ENCODE assay signal across 34 cellular contexts in genomic region chr17:51359055-51359454, GRCh38.
"Had no signal": no experiment of that assay in that cellular context is flagged by ENCODE, and none has a peak within 500 bp of the region (broad histone marks: within the 10 kb centered on the region; RNA-seq: fewer than 3 reads in every experiment).

No MANE protein-coding gene starts in this region.

- H3K27me3 ChIP-seq: MG63 had no signal

- H3K9me3 ChIP-seq: MG63 had no signal

- H3K4me3 ChIP-seq: MG63 had no signal

- H3K36me3 ChIP-seq: MG63 had no signal

- DNase-seq: Karpas-422, Kasumi-1, MG63, MM.1S, MV-4-11, NCI-H1048, NCI-H1092, NCI-H1092 treated with DMSO at 0.1 percent for 48 hours, NCI-H1105, NCI-H1105 treated with DMSO at 0.1 percent for 48 hours, NCI-H1417, NCI-H1417 treated with DMSO at 0.1 percent for 48 hours, NCI-H1436, NCI-H1436 treated with DMSO at 0.1 percent for 48 hours, NCI-H146, NCI-H1694, NCI-H1694 treated with DMSO at 0.1 percent for 48 hours, NCI-H187, NCI-H187 treated with DMSO at 0.1 percent for 48 hours, NCI-H1930, NCI-H2029, NCI-H2029 treated with DMSO at 0.1 percent for 48 hours, NCI-H2081, NCI-H2081 treated with DMSO at 0.1 percent for 48 hours, NCI-H2107, NCI-H2171, NCI-H2171 treated with DMSO at 0.1 percent for 48 hours, NCI-H2227 treated with DMSO at 0.1 percent for 48 hours, NCI-H226, NCI-H345, NCI-H446, NCI-H446 treated with DMSO at 0.1 percent for 48 hours, NCI-H510A, NCI-H510A treated with DMSO at 0.1 percent for 48 hours had no signal
